In the genomic region with DNA sequence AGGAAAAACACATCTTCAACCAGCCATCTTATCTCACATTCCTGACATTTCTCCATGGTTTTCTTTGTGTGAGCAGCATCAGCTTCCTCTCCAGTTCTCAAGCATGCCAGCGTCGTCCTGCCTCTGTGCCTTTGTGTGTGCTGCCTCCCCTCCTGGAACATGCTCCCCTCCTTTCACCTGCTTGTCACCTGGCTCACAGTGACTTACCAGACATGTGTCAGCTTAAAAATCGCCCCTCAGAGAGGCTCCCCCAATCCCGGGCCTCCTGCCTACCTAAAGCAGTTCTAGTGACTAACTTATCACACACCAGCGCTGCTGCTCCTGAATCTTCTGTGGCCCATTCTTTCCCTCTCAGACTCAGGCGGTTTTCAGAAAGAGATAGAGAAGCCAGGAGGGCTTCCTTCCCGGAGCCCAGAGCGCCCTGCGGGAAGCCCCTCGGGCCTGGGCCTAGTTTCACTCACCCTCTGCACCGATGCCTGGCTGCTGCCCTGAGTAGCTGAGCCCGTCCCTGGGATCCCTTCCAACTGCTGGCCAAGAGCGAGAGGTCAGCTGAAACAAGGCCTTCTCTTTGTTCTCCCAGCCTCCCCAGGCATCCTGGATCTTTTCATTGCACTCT, we compare ENCODE assay signal across 2 cellular contexts.
TF ChIP-seq lines count a peak whose summit lies in the region.

No MANE protein-coding gene starts in this region.

TF ChIP-seq in SK-N-SH treated with all-trans-retinoic acid at 6 μM for 48 hours, 23 proteins besides CTCF, POLR2A, EP300 and RAD21:
- TF ChIP-seq, protein P1, sequence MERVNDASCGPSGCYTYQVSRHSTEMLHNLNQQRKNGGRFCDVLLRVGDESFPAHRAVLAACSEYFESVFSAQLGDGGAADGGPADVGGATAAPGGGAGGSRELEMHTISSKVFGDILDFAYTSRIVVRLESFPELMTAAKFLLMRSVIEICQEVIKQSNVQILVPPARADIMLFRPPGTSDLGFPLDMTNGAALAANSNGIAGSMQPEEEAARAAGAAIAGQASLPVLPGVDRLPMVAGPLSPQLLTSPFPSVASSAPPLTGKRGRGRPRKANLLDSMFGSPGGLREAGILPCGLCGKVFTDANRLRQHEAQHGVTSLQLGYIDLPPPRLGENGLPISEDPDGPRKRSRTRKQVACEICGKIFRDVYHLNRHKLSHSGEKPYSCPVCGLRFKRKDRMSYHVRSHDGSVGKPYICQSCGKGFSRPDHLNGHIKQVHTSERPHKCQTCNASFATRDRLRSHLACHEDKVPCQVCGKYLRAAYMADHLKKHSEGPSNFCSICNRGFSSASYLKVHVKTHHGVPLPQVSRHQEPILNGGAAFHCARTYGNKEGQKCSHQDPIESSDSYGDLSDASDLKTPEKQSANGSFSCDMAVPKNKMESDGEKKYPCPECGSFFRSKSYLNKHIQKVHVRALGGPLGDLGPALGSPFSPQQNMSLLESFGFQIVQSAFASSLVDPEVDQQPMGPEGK (CRISPR knock-in tag; IDR thresholded peaks at IDR 0.05; ENCODE audit: borderline replicate concordance) = no peak
- TF ChIP-seq TSHZ2 (CRISPR knock-in tag; IDR thresholded peaks at IDR 0.05) (no peak), CREB5 (CRISPR knock-in tag; IDR thresholded peaks at IDR 0.05; ENCODE audit: low read depth) (no peak), POU6F1 (CRISPR knock-in tag; IDR thresholded peaks at IDR 0.05; ENCODE audit: borderline replicate concordance, low read depth) (no peak), ESRRG (CRISPR knock-in tag; IDR thresholded peaks at IDR 0.05) (no peak), ARNTL (CRISPR knock-in tag; IDR thresholded peaks at IDR 0.05; ENCODE audit: borderline replicate concordance, low read depth) (no peak), ISL1 (CRISPR knock-in tag; IDR thresholded peaks at IDR 0.05) (no peak), ZNF565 (CRISPR knock-in tag; conservative IDR thresholded peaks at IDR 0.05; ENCODE audit: low read depth) (no peak), BACH2 (CRISPR knock-in tag; IDR thresholded peaks at IDR 0.05; ENCODE audit: borderline replicate concordance) (no peak), OSR1 (CRISPR knock-in tag; IDR thresholded peaks at IDR 0.05) (no peak), CSRNP3 (CRISPR knock-in tag; IDR thresholded peaks at IDR 0.05) (no peak), ZFP30 (CRISPR knock-in tag; IDR thresholded peaks at IDR 0.05) (no peak), ZC3H10 (CRISPR knock-in tag; IDR thresholded peaks at IDR 0.05) (no peak), TOX (CRISPR knock-in tag; IDR thresholded peaks at IDR 0.05; ENCODE audit: borderline replicate concordance) (no peak), ZNF70 (CRISPR knock-in tag; IDR thresholded peaks at IDR 0.05) (no peak)

TF ChIP-seq in H1, 55 proteins besides CTCF, POLR2A, EP300 and RAD21 (continued from another document):
- TF ChIP-seq, protein P2, sequence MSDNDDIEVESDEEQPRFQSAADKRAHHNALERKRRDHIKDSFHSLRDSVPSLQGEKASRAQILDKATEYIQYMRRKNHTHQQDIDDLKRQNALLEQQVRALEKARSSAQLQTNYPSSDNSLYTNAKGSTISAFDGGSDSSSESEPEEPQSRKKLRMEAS (IDR thresholded peaks at IDR 0.05) = peak; percentile 69
- TF ChIP-seq E2F6 (IDR thresholded peaks at IDR 0.05) (peak; percentile 38), POLR2AphosphoS5 (IDR thresholded peaks at IDR 0.05; ENCODE audit: low read depth, low read length) (no peak), CBX5 (IDR thresholded peaks at IDR 0.05; ENCODE audit: low read depth, low read length) (no peak)
